ENCODE assay signal across 8 cellular contexts in the genomic region with DNA sequence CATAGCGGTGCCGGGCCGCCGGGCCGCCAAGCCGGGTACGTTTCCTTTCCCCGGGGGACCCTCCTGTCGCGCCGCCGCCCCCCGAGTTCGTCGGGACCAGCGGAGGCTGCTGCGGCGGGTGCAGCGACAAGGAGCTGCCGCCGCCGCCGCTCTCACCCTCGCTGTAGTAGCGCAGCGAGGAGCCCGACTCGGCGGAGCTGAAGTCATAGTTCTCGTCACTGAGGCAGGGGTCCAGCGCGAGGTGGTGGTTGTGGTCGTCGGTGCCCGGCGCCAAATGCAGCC. TPM values are rescaled to one million over a fixed set of nuclear protein-coding genes. Genes with fewer than 3 reads are reported as not detected.
DNase-seq lines count a peak whose midpoint lies in the region; ATAC-seq and TF ChIP-seq lines count a peak whose summit lies in the region.

No MANE protein-coding gene starts in this region.

- peak overlapping the region; percentile 100 for H3K4me3 Mint-ChIP-seq in activated CD4-positive, alpha-beta T cell treated with anti-CD3 and anti-CD28 coated beads, Interleukin-2, amount 10 ng/mL, durations not matched to agents 24 days and 14 days
- peak overlapping the region; percentile 99 for H3K4me3 Mint-ChIP-seq in T-helper 2 cell treated with Interferon-gamma antibody and Interleukin-4, amounts not matched to agents 5 μg/mL and 100 μg/mL, for 36 hours
- peak overlapping the region; percentile 97 for H3K4me3 Mint-ChIP-seq in osteocyte (ENCODE audit: unreplicated experiment)

- peak overlapping the region; percentile 83 for H3K4me3 ChIP-seq in fibroblast of pulmonary artery (replicated peaks; ENCODE audit: low read depth, low read length)

- ATAC-seq in HG02973 (IDR thresholded peaks at IDR 0.05; ENCODE audit: unreplicated experiment) = peak; percentile 13

- TF ChIP-seq CTCF in fibroblast of pulmonary artery (IDR thresholded peaks at IDR 0.05; ENCODE audit: low read length, missing control alignments) (no peak), osteocyte (IDR thresholded peaks at IDR 0.05) (no peak)

- H3K27ac Mint-ChIP-seq in activated CD4-positive, alpha-beta T cell treated with anti-CD3 and anti-CD28 coated beads, Interleukin-2, amount 10 ng/mL, durations not matched to agents 24 days and 14 days = peak overlapping the region; percentile 99
- H3K27ac Mint-ChIP-seq in T-helper 2 cell treated with Interferon-gamma antibody and Interleukin-4, amounts not matched to agents 5 μg/mL and 100 μg/mL, for 36 hours = peak overlapping the region; percentile 99
- H3K27ac Mint-ChIP-seq in osteocyte (ENCODE audit: unreplicated experiment) = peak overlapping the region; percentile 62

- H3K27me3 Mint-ChIP-seq in activated CD4-positive, alpha-beta T cell treated with anti-CD3 and anti-CD28 coated beads, Interleukin-2, amount 10 ng/mL, durations not matched to agents 24 days and 14 days = no peaks in the 10 kb centered on the region
- H3K27me3 Mint-ChIP-seq in T-helper 2 cell treated with Interferon-gamma antibody and Interleukin-4, amounts not matched to agents 5 μg/mL and 100 μg/mL, for 36 hours (ENCODE audit: low read depth) = no peaks in the 10 kb centered on the region
- H3K27me3 Mint-ChIP-seq in osteocyte (ENCODE audit: unreplicated experiment) = no peaks in the 10 kb centered on the region

- H3K4me1 Mint-ChIP-seq in activated CD4-positive, alpha-beta T cell treated with anti-CD3 and anti-CD28 coated beads, Interleukin-2, amount 10 ng/mL, durations not matched to agents 24 days and 14 days = peaks cover 50% of the 10 kb centered on the region
- peaks cover 41% of the 10 kb centered on the region for H3K4me1 Mint-ChIP-seq in T-helper 2 cell treated with Interferon-gamma antibody and Interleukin-4, amounts not matched to agents 5 μg/mL and 100 μg/mL, for 36 hours (ENCODE audit: low read depth)
- peaks cover 19% of the 10 kb centered on the region for H3K4me1 Mint-ChIP-seq in osteocyte (ENCODE audit: unreplicated experiment)

- H3K9me3 Mint-ChIP-seq in activated CD4-positive, alpha-beta T cell treated with anti-CD3 and anti-CD28 coated beads, Interleukin-2, amount 10 ng/mL, durations not matched to agents 24 days and 14 days = no peaks in the 10 kb centered on the region
- H3K9me3 Mint-ChIP-seq in T-helper 2 cell treated with Interferon-gamma antibody and Interleukin-4, amounts not matched to agents 5 μg/mL and 100 μg/mL, for 36 hours = no peaks in the 10 kb centered on the region
- no peaks in the 10 kb centered on the region for H3K9me3 Mint-ChIP-seq in osteocyte (ENCODE audit: unreplicated experiment)

- DNase-seq in activated CD4-positive, alpha-beta T cell treated with anti-CD3 and anti-CD28 coated beads, Interleukin-2, amount 10 ng/mL, durations not matched to agents 24 days and 14 days = no peak
- no peak for DNase-seq in activated CD4-positive, alpha-beta T cell treated with anti-CD3 and anti-CD28 coated beads for 4 hours
- DNase-seq in T-helper 2 cell treated with Interferon-gamma antibody and Interleukin-4, amounts not matched to agents 5 μg/mL and 100 μg/mL, for 36 hours (ENCODE audit: low spot score) = no peak
- DNase-seq in fibroblast of pulmonary artery (ENCODE audit: low read depth) (peak; percentile 19), osteocyte (ENCODE audit: extremely low spot score, unreplicated experiment) (no peak), NCI-H748 treated with DMSO at 0.1 percent for 48 hours (lab: John Stamatoyannopoulos, UW) (no peak), globus pallidus (ENCODE audit: low spot score) (no peak)

- H3K36me3 Mint-ChIP-seq in activated CD4-positive, alpha-beta T cell treated with anti-CD3 and anti-CD28 coated beads, Interleukin-2, amount 10 ng/mL, durations not matched to agents 24 days and 14 days (ENCODE audit: low read depth) = peaks cover 31% of the 10 kb centered on the region
- H3K36me3 Mint-ChIP-seq in T-helper 2 cell treated with Interferon-gamma antibody and Interleukin-4, amounts not matched to agents 5 μg/mL and 100 μg/mL, for 36 hours (ENCODE audit: low read depth) = peaks cover 26% of the 10 kb centered on the region
- H3K36me3 Mint-ChIP-seq in osteocyte (ENCODE audit: unreplicated experiment) = no peaks in the 10 kb centered on the region

- intact Hi-C loops in activated CD4-positive, alpha-beta T cell treated with anti-CD3 and anti-CD28 coated beads, Interleukin-2, amount 10 ng/mL, durations not matched to agents 24 days and 14 days (cut with micrococcal nuclease) = loop anchor here (2.0 to 10.0 kb wide), 3 partner anchors 64 to 828 kb away; partner anchors contain the start of gene ERO1A

RNA-seq across cellular contexts. Expression of gene DDHD1, which starts 0.6 kb away (rescaled TPM):
- total RNA-seq in activated CD4-positive, alpha-beta T cell treated with anti-CD3 and anti-CD28 coated beads, Interleukin-2, amount 10 ng/mL, durations not matched to agents 24 days and 14 days = 67.9 and 70.2 TPM in 2 replicates
- total RNA-seq in osteocyte = 21.0 and 21.1 TPM in 2 replicates
